ENCODE assay signal across 30 cellular contexts in the genomic region with DNA sequence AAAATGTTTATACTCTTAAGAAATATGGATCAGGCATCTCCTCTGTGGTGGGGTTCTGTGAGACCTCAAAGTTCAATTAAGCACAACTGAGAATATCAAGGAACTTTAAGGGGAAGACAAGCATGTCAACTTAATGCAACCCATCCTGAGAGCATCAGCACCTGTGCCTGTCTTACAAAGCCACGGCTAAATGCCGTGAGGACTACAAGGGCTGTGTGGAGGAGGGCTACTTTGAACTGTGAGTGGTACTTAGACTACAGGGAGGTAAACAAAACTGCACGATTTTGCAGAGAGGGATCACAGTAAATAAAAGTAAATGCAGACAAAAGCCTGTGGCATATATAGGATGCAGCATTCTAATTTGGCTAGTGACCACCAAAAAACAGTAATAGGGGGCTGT.
A peak's percentile ranks its signal among the peaks of the same experiment; 100 is the strongest.
DNase-seq lines count a peak whose midpoint lies in the region; ATAC-seq and TF ChIP-seq lines count a peak whose summit lies in the region.
"Had no signal": no experiment of that assay in that cellular context is flagged by ENCODE, and none has a peak within 500 bp of the region (broad histone marks: within the 10 kb centered on the region; RNA-seq: fewer than 3 reads in every experiment).

No MANE protein-coding gene starts in this region.

- DNase-seq in NCI-H1092 treated with DMSO at 0.1 percent for 48 hours (lab: John Stamatoyannopoulos, UW) (peak; percentile 28), NCI-H1092 (lab: John Stamatoyannopoulos, UW) (no peak), NCI-H1417 treated with DMSO at 0.1 percent for 48 hours (lab: John Stamatoyannopoulos, UW) (peak; percentile 10), NCI-H510A (lab: John Stamatoyannopoulos, UW) (peak; percentile 74), lower lobe of right lung (no peak), MG63 (no peak), SIG-M5 treated with dmso at 0.1 percent for 504 hours (lab: John Stamatoyannopoulos, UW; ENCODE audit: unreplicated experiment) (no peak)
- DNase-seq in activated CD8-positive, alpha-beta memory T cell treated with anti-CD3 and anti-CD28 coated beads for 24 hours: no peak
- DNase-seq: activated CD4-positive, alpha-beta T cell treated with anti-CD3 and anti-CD28 coated beads, Interleukin-2, amount 50 U/mL, for 4 hours; activated T-cell treated with anti-CD3 and anti-CD28 coated beads, Interleukin-2, amount 50 U/mL, for 72 hours; Caco-2; central memory CD4-positive, alpha-beta T cell; effector memory CD8-positive, alpha-beta T cell; EL; H7; immature natural killer cell; KBM-7; left cardiac atrium; NCI-H226; OCI-M1; sigmoid colon; stimulated activated CD4-positive, alpha-beta T cell treated with anti-CD3 and anti-CD28 coated beads, Interleukin-4, amount 100 ng/mL, for 1 hour; T-helper 17 cell; tibial artery had no signal

- no peaks in the 10 kb centered on the region for H3K27me3 ChIP-seq in lower lobe of right lung (ENCODE audit: low read depth)
- H3K27me3 ChIP-seq in MG63: no peaks in the 10 kb centered on the region
- H3K27me3 ChIP-seq: BLaER1 treated with 17β-estradiol and CSF1 and Interleukin-3, amounts not matched to agents 10 nM and 100 nM; sigmoid colon; tibial artery had no signal

- H3K4me1 ChIP-seq in lower lobe of right lung: no peaks in the 10 kb centered on the region
- H3K4me1 ChIP-seq: Caco-2, sigmoid colon, tibial artery had no signal

- peaks cover 19% of the 10 kb centered on the region for H3K36me3 ChIP-seq in lower lobe of right lung
- H3K36me3 ChIP-seq in MG63: no peaks in the 10 kb centered on the region

- no peak for TF ChIP-seq CTCF in lower lobe of right lung (IDR thresholded peaks at IDR 0.05)

- no peak overlapping the region for H3K27ac ChIP-seq in lower lobe of right lung
- H3K27ac ChIP-seq: 22Rv1; BLaER1 treated with 17β-estradiol and CSF1 and Interleukin-3, amounts not matched to agents 10 nM and 100 nM; HL-60; sigmoid colon; tibial artery had no signal

- H3K9me3 ChIP-seq in lower lobe of right lung: no peaks in the 10 kb centered on the region
- no peaks in the 10 kb centered on the region for H3K9me3 ChIP-seq in MG63
- H3K9me3 ChIP-seq: Caco-2, sigmoid colon, tibial artery had no signal

- intact Hi-C loops in lower lobe of right lung (cut with DNase I): no loop called here

- H3K4me3 ChIP-seq in lower lobe of right lung: no peak overlapping the region
- H3K4me3 ChIP-seq in MG63: no peak overlapping the region
- H3K4me3 ChIP-seq: BLaER1 treated with 17β-estradiol and CSF1 and Interleukin-3, amounts not matched to agents 10 nM and 100 nM; GM12878; sigmoid colon; tibial artery had no signal

- peak; percentile 30 to 64 for ATAC-seq in lower lobe of right lung
- ATAC-seq: activated CD4-positive, CD25-positive, alpha-beta regulatory T cell treated with anti-CD3 and anti-CD28 coated beads, Interleukin-2, amount 50 U/mL, for 24 hours; activated T-cell treated with anti-CD3 and anti-CD28 coated beads, Interleukin-2, amount 50 U/mL, for 72 hours; effector memory CD8-positive, alpha-beta T cell; left cardiac atrium; Right ventricle myocardium inferior; T-helper 17 cell had no signal

Comparison
In these comparisons a context has a peak if more than half of its experiments do, and no peak if none do; other contexts are left out.
1. DNase-seq: peak in NCI-H1092 treated with DMSO at 0.1 percent for 48 hours (single experiment), NCI-H1417 treated with DMSO at 0.1 percent for 48 hours (single experiment) and NCI-H510A (single experiment); none in NCI-H1092 (single experiment), lower lobe of right lung (single experiment), activated CD8-positive, alpha-beta memory T cell treated with anti-CD3 and anti-CD28 coated beads for 24 hours (single experiment), MG63 (single experiment) and SIG-M5 treated with dmso at 0.1 percent for 504 hours (single experiment).